Comparison of ENCODE assay signal across 1 cellular context in genomic region chr16:2603165-2604015, GRCh38.
TF ChIP-seq lines count a peak whose summit lies in the region.

No MANE protein-coding gene starts in this region.

TF ChIP-seq in WTC11, 78 proteins besides CTCF, POLR2A, EP300 and RAD21 (continued from another document):
- TF ChIP-seq ZBTB43 (CRISPR knock-in tag; IDR thresholded peaks at IDR 0.05) = no peak
- no peak; the same call in 1 of the 2 replicates for TF ChIP-seq CBFB (CRISPR knock-in tag; IDR thresholded peaks at IDR 0.05; ENCODE audit: low read depth)
- TF ChIP-seq GABPB1 (CRISPR knock-in tag; IDR thresholded peaks at IDR 0.05) = peak; percentile 94
- TF ChIP-seq EMX1 (CRISPR knock-in tag; IDR thresholded peaks at IDR 0.05) = peak; percentile 79; the same call in 1 of the 2 replicates
- peak; percentile 61; the same call in 1 of the 2 replicates for TF ChIP-seq ZMAT4 (CRISPR knock-in tag; IDR thresholded peaks at IDR 0.05)
- TF ChIP-seq E2F4 (CRISPR knock-in tag; IDR thresholded peaks at IDR 0.05; ENCODE audit: borderline replicate concordance, low read depth) = peak; percentile 32; the same call in 1 of the 2 replicates
- TF ChIP-seq ZNF219 (CRISPR knock-in tag; IDR thresholded peaks at IDR 0.05; ENCODE audit: borderline replicate concordance) = no peak
- TF ChIP-seq MAX (CRISPR knock-in tag; IDR thresholded peaks at IDR 0.05) = peak; percentile 92
- 0 out of 2 replicates have a peak, but pooled peaks have one; percentile 52 for TF ChIP-seq ZNF671 (CRISPR knock-in tag; IDR thresholded peaks at IDR 0.05)
- peak; percentile 88 for TF ChIP-seq ETV6 (CRISPR knock-in tag; IDR thresholded peaks at IDR 0.05)
- TF ChIP-seq USF1 (CRISPR knock-in tag; IDR thresholded peaks at IDR 0.05) = peak; percentile 96
- peak; percentile 97 for TF ChIP-seq USF2 (CRISPR knock-in tag; IDR thresholded peaks at IDR 0.05)
- TF ChIP-seq ZNF416 (CRISPR knock-in tag; IDR thresholded peaks at IDR 0.05) = peak; percentile 86; the same call in 1 of the 2 replicates
- TF ChIP-seq PREB (CRISPR knock-in tag; IDR thresholded peaks at IDR 0.05; ENCODE audit: borderline replicate concordance) = no peak
- TF ChIP-seq NFE2L1 (CRISPR knock-in tag; IDR thresholded peaks at IDR 0.05) = no peak
- TF ChIP-seq MLX (CRISPR knock-in tag; IDR thresholded peaks at IDR 0.05) = no peak
- 0 out of 2 replicates have a peak, but pooled peaks have one; percentile 68 for TF ChIP-seq IRF1 (CRISPR knock-in tag; IDR thresholded peaks at IDR 0.05)
- peak; percentile 60; the same call in 1 of the 2 replicates for TF ChIP-seq ZNF232 (CRISPR knock-in tag; IDR thresholded peaks at IDR 0.05)
- TF ChIP-seq FOXP4 (CRISPR knock-in tag; IDR thresholded peaks at IDR 0.05) = peak; percentile 88
